Comparison of ENCODE assay signal across 18 cellular contexts in genomic region chr6:74785236-74785635, GRCh38.
DNase-seq lines count a peak whose midpoint lies in the region; ATAC-seq and TF ChIP-seq lines count a peak whose summit lies in the region.
"Had no signal": no experiment of that assay in that cellular context is flagged by ENCODE, and none has a peak within 500 bp of the region (broad histone marks: within the 10 kb centered on the region; RNA-seq: fewer than 3 reads in every experiment).

No MANE protein-coding gene starts in this region.

- 22 to 28% methylated on average over 3 of the region's 3 CpGs for WGBS in GM23248 (ENCODE audit: low coverage in 1 of 2, low lambda C conversion rate in 2 of 2, missing lambda C conversion rate in 2 of 2), 2 experiments

- H3K27ac Mint-ChIP-seq in osteocyte (ENCODE audit: unreplicated experiment) = peak overlapping the region; percentile 63
- H3K27ac Mint-ChIP-seq: B cell had no signal

- no peaks in the 10 kb centered on the region for H4K20me1 ChIP-seq in GM23248 (ENCODE audit: insufficient read depth)

- H3K27me3 ChIP-seq in GM23248 (replicated peaks; ENCODE audit: insufficient read depth) = no peaks in the 10 kb centered on the region
- H3K27me3 ChIP-seq in adipocyte (replicated peaks; ENCODE audit: control insufficient read depth, insufficient read depth, low read length) = no peaks in the 10 kb centered on the region
- H3K27me3 ChIP-seq in ascending aorta = no peaks in the 10 kb centered on the region

- H3K4me2 ChIP-seq in GM23248 (ENCODE audit: unreplicated experiment) = no peak overlapping the region

- peak; percentile 21 for DNase-seq in GM23248
- DNase-seq in adipocyte (ENCODE audit: low read depth) = peak; percentile 38
- DNase-seq in fibroblast of peridontal ligament (ENCODE audit: extremely low read depth) = peak; percentile 61
- DNase-seq in osteocyte (ENCODE audit: extremely low spot score, unreplicated experiment) = no peak
- DNase-seq in GDM1 (lab: John Stamatoyannopoulos, UW) = no peak
- DNase-seq in ascending aorta (ENCODE audit: low spot score in 2 of 2) = no peak
- DNase-seq: CD4-positive, alpha-beta memory T cell; Karpas-422; MV-4-11; NCI-H1417; NCI-H187 treated with DMSO at 0.1 percent for 48 hours; NCI-H446; NCI-H69; NK-92 treated with Interleukin-12 subunit alpha and Interleukin-12 subunit beta, amount 100 ng/mL, for 24 hours; SHP77 treated with DMSO at 0.1 percent for 48 hours had no signal

- no peaks in the 10 kb centered on the region for H3K36me3 ChIP-seq in GM23248 (ENCODE audit: low read depth)
- H3K36me3 ChIP-seq in adipocyte (ENCODE audit: control insufficient read depth, insufficient read depth, low read length, severe bottlenecking) = no peaks in the 10 kb centered on the region
- H3K36me3 ChIP-seq in ascending aorta = no peaks in the 10 kb centered on the region

- H3K79me2 ChIP-seq in GM23248 (ENCODE audit: insufficient read depth) = no peaks in the 10 kb centered on the region

- intact Hi-C loops in ascending aorta (cut with DNase I) = no loop called here

- H3K4me3 Mint-ChIP-seq in osteocyte (ENCODE audit: unreplicated experiment) = no peak overlapping the region
- H3K4me3 Mint-ChIP-seq: B cell; CD4-positive, alpha-beta memory T cell had no signal

- H3K27me3 Mint-ChIP-seq in osteocyte (ENCODE audit: unreplicated experiment) = no peaks in the 10 kb centered on the region
- H3K27me3 Mint-ChIP-seq: B cell had no signal

- ATAC-seq in GM21367 (IDR thresholded peaks at IDR 0.05; ENCODE audit: unreplicated experiment) (no peak), HG03442 (IDR thresholded peaks at IDR 0.05; ENCODE audit: unreplicated experiment) (no peak)

- peaks cover 9% of the 10 kb centered on the region for H3K36me3 Mint-ChIP-seq in osteocyte (ENCODE audit: unreplicated experiment)
- H3K36me3 Mint-ChIP-seq: CD4-positive, alpha-beta memory T cell had no signal

- in situ Hi-C loops in GM23248 (cut with MboI) = no loop called here

- peaks cover 19% of the 10 kb centered on the region for H3K9me3 Mint-ChIP-seq in osteocyte (ENCODE audit: unreplicated experiment)

- H3K4me1 ChIP-seq in GM23248 (ENCODE audit: insufficient read depth) = peaks cover 5% of the 10 kb centered on the region
- no peaks in the 10 kb centered on the region for H3K4me1 ChIP-seq in adipocyte (ENCODE audit: control insufficient read depth, insufficient read depth, low read length)
- H3K4me1 ChIP-seq in ascending aorta = no peaks in the 10 kb centered on the region

- no peaks in the 10 kb centered on the region for H3K9me3 ChIP-seq in GM23248 (ENCODE audit: low read depth)
- H3K9me3 ChIP-seq in adipocyte (ENCODE audit: control insufficient read depth, low read length) = no peaks in the 10 kb centered on the region
- peaks cover 0 to 8% of the 10 kb centered on the region in 2 donors for H3K9me3 ChIP-seq in ascending aorta

- no peaks in the 10 kb centered on the region for H3K9me2 ChIP-seq in GM23248 (ENCODE audit: insufficient read depth)

- H3K4me3 ChIP-seq in GM23248 = no peak overlapping the region
- no peak overlapping the region for H3K4me3 ChIP-seq in adipocyte (ENCODE audit: low read length)
- H3K4me3 ChIP-seq in ascending aorta = no peak overlapping the region

- H2AFZ ChIP-seq in GM23248 = peak overlapping the region; percentile 69

- no peak overlapping the region for H3K27ac ChIP-seq in GM23248
- H3K27ac ChIP-seq in ascending aorta = no peak overlapping the region

- TF ChIP-seq CTCF in osteocyte (IDR thresholded peaks at IDR 0.05) = no peak
- TF ChIP-seq CTCF in ascending aorta (IDR thresholded peaks at IDR 0.05) = no peak

- H3K9ac ChIP-seq in GM23248 (no peak overlapping the region), adipocyte (ENCODE audit: low read length) (no peak overlapping the region)

- no peaks in the 10 kb centered on the region for H3F3A ChIP-seq in GM23248 (ENCODE audit: insufficient read depth)

- H3K4me1 Mint-ChIP-seq in osteocyte (ENCODE audit: unreplicated experiment) = peaks cover 25% of the 10 kb centered on the region
- H3K4me1 Mint-ChIP-seq: B cell; CD4-positive, alpha-beta memory T cell had no signal

Comparison
In these comparisons a context has a peak if more than half of its experiments do, and no peak if none do; other contexts are left out.
1. DNase-seq: peak in GM23248 (single experiment), adipocyte (single experiment) and fibroblast of peridontal ligament (single experiment); none in osteocyte (single experiment), GDM1 (single experiment) and ascending aorta (0 of 2).